ENCODE assay signal across 2 cellular contexts in genomic region chr1:159211331-159212136, GRCh38.
TF ChIP-seq lines count a peak whose summit lies in the region.

No MANE protein-coding gene starts in this region.

TF ChIP-seq in GM12878, 131 proteins besides CTCF, POLR2A, EP300 and RAD21:
- peak; percentile 92 for TF ChIP-seq SMC3 (IDR thresholded peaks at IDR 0.05; ENCODE audit: borderline replicate concordance, low read length)
- no peak for TF ChIP-seq SPI1 (IDR thresholded peaks at IDR 0.05; ENCODE audit: borderline replicate concordance, insufficient read depth, low read depth, low read length)

TF ChIP-seq in HepG2, 621 proteins besides CTCF, POLR2A, EP300 and RAD21:
- TF ChIP-seq SMC3 (IDR thresholded peaks at IDR 0.05; ENCODE audit: low read length) = peak; percentile 38; the same call in 1 of the 2 replicates
- no peak for TF ChIP-seq MED1 (CRISPR knock-in tag; IDR thresholded peaks at IDR 0.05)
- peak; percentile 64 for TF ChIP-seq STAG1 (CRISPR knock-in tag; IDR thresholded peaks at IDR 0.05)
- peak; percentile 41 for TF ChIP-seq HNRNPK (IDR thresholded peaks at IDR 0.05; ENCODE audit: low read depth, low read length, poor library complexity, severe bottlenecking)
